Comparison of ENCODE assay signal across 13 cellular contexts in genomic region chr4:184451726-184452125, GRCh38. TPM values are rescaled to one million over a fixed set of nuclear protein-coding genes. Genes with fewer than 3 reads are reported as not detected.
A peak's percentile ranks its signal among the peaks of the same experiment; 100 is the strongest.
DNase-seq lines count a peak whose midpoint lies in the region; ATAC-seq and TF ChIP-seq lines count a peak whose summit lies in the region.
"Had no signal": no experiment of that assay in that cellular context is flagged by ENCODE, and none has a peak within 500 bp of the region (broad histone marks: within the 10 kb centered on the region; RNA-seq: fewer than 3 reads in every experiment).

No MANE protein-coding gene starts in this region.

- no peaks in the 10 kb centered on the region for H3K9me3 Mint-ChIP-seq in activated naive CD8-positive, alpha-beta T cell (ENCODE audit: low read depth)
- H3K9me3 Mint-ChIP-seq in activated naive CD8-positive, alpha-beta T cell treated with anti-CD3 and anti-CD28 coated beads, Interleukin-2, amount 50 U/mL, for 24 hours: no peaks in the 10 kb centered on the region
- H3K9me3 Mint-ChIP-seq: neural progenitor cell had no signal

- peak overlapping the region; percentile 22 for H3K27ac Mint-ChIP-seq in activated naive CD8-positive, alpha-beta T cell
- no peak overlapping the region for H3K27ac Mint-ChIP-seq in activated naive CD8-positive, alpha-beta T cell treated with anti-CD3 and anti-CD28 coated beads, Interleukin-2, amount 50 U/mL, for 24 hours
- H3K27ac Mint-ChIP-seq: neural progenitor cell had no signal

- H3K4me3 Mint-ChIP-seq in activated naive CD8-positive, alpha-beta T cell: no peak overlapping the region
- H3K4me3 Mint-ChIP-seq in activated naive CD8-positive, alpha-beta T cell treated with anti-CD3 and anti-CD28 coated beads, Interleukin-2, amount 50 U/mL, for 24 hours: no peak overlapping the region
- H3K4me3 Mint-ChIP-seq: neural progenitor cell had no signal

- no peak for TF ChIP-seq POLR2A in upper lobe of left lung (IDR thresholded peaks at IDR 0.05)

- no peaks in the 10 kb centered on the region for H3K9me3 ChIP-seq in upper lobe of left lung
- no peaks in the 10 kb centered on the region for H3K9me3 ChIP-seq in effector memory CD4-positive, alpha-beta T cell (ENCODE audit: control insufficient read depth, low read length)
- H3K9me3 ChIP-seq: HAP-1 had no signal

- TF ChIP-seq EP300 in upper lobe of left lung (IDR thresholded peaks at IDR 0.05): no peak

- H3K4me1 ChIP-seq in upper lobe of left lung: peaks cover 69 to 73% (median 70%) of the 10 kb centered on the region in 4 donors
- H3K4me1 ChIP-seq in effector memory CD4-positive, alpha-beta T cell (ENCODE audit: control insufficient read depth, insufficient read depth, low read length, poor library complexity, severe bottlenecking): peaks cover 12% of the 10 kb centered on the region

- peak overlapping the region; percentile 26 to 55 (median 45) for H3K27ac ChIP-seq in upper lobe of left lung
- no peak overlapping the region for H3K27ac ChIP-seq in effector memory CD4-positive, alpha-beta T cell (ENCODE audit: insufficient read depth, low read length, poor library complexity, severe bottlenecking)
- H3K27ac ChIP-seq: neural progenitor cell had no signal

- H3K36me3 Mint-ChIP-seq in activated naive CD8-positive, alpha-beta T cell: peaks cover 4% of the 10 kb centered on the region
- H3K36me3 Mint-ChIP-seq in activated naive CD8-positive, alpha-beta T cell treated with anti-CD3 and anti-CD28 coated beads, Interleukin-2, amount 50 U/mL, for 24 hours (ENCODE audit: low read depth): peaks cover 15% of the 10 kb centered on the region

- H3K36me3 ChIP-seq in upper lobe of left lung: peaks cover 0 to 12% (median 1%) of the 10 kb centered on the region in 4 donors
- H3K36me3 ChIP-seq in effector memory CD4-positive, alpha-beta T cell (ENCODE audit: control insufficient read depth, insufficient read depth, low read length): no peaks in the 10 kb centered on the region
- H3K36me3 ChIP-seq: HAP-1, neural progenitor cell had no signal

- H3K27me3 ChIP-seq in upper lobe of left lung: no peaks in the 10 kb centered on the region
- no peaks in the 10 kb centered on the region for H3K27me3 ChIP-seq in effector memory CD4-positive, alpha-beta T cell (replicated peaks; ENCODE audit: control insufficient read depth, insufficient read depth, low read length, poor library complexity, severe bottlenecking)
- H3K27me3 ChIP-seq: neural progenitor cell had no signal

- no peaks in the 10 kb centered on the region for H3K27me3 Mint-ChIP-seq in activated naive CD8-positive, alpha-beta T cell
- H3K27me3 Mint-ChIP-seq in activated naive CD8-positive, alpha-beta T cell treated with anti-CD3 and anti-CD28 coated beads, Interleukin-2, amount 50 U/mL, for 24 hours: no peaks in the 10 kb centered on the region

- no peak for ATAC-seq in activated naive CD8-positive, alpha-beta T cell treated with anti-CD3 and anti-CD28 coated beads, Interleukin-2, amount 50 U/mL, for 24 hours
- ATAC-seq in upper lobe of left lung (ENCODE audit: low FRiP score in 2 of 2): no peak

- TF ChIP-seq CTCF in upper lobe of left lung (IDR thresholded peaks at IDR 0.05): no peak

- peaks cover 87% of the 10 kb centered on the region for H3K4me1 Mint-ChIP-seq in activated naive CD8-positive, alpha-beta T cell (ENCODE audit: low read depth)
- H3K4me1 Mint-ChIP-seq in activated naive CD8-positive, alpha-beta T cell treated with anti-CD3 and anti-CD28 coated beads, Interleukin-2, amount 50 U/mL, for 24 hours: peaks cover 83% of the 10 kb centered on the region

- DNase-seq in activated naive CD8-positive, alpha-beta T cell treated with anti-CD3 and anti-CD28 coated beads, Interleukin-2, amount 50 U/mL, for 24 hours: no peak
- peak; percentile 94 for DNase-seq in OCI-M1 (lab: John Stamatoyannopoulos, UW)
- DNase-seq in dermis blood vessel endothelial cell: peak; percentile 4
- no peak for DNase-seq in upper lobe of left lung
- DNase-seq in AG20443 (ENCODE audit: low spot score): no peak
- no peak for DNase-seq in effector memory CD4-positive, alpha-beta T cell
- DNase-seq in NAMALWA (ENCODE audit: low spot score): no peak
- DNase-seq: NCI-H2107; NK-92 treated with Interleukin-12 subunit alpha and Interleukin-12 subunit beta, amount 100 ng/mL, for 24 hours; SW 1271 had no signal

- no peak overlapping the region for H3K4me3 ChIP-seq in upper lobe of left lung
- H3K4me3 ChIP-seq in effector memory CD4-positive, alpha-beta T cell (ENCODE audit: insufficient read depth, low read depth, low read length, poor library complexity, severe bottlenecking): no peak overlapping the region
- H3K4me3 ChIP-seq: HAP-1, neural progenitor cell had no signal

RNA-seq across cellular contexts. Expression of gene IRF2, which starts 22.6 kb away (rescaled TPM):
- total RNA-seq in dermis blood vessel endothelial cell (27.4 and 31.8 TPM in 2 replicates), upper lobe of left lung (10 to 100 TPM; 25.5 to 46.1 (median 41.7) TPM)

Comparison
In these comparisons a context has a peak if more than half of its experiments do, and no peak if none do; other contexts are left out.
1. DNase-seq: peak in OCI-M1 (single experiment) and dermis blood vessel endothelial cell (single experiment); none in activated naive CD8-positive, alpha-beta T cell treated with anti-CD3 and anti-CD28 coated beads, Interleukin-2, amount 50 U/mL, for 24 hours (single experiment), upper lobe of left lung (0 of 2), AG20443 (single experiment), effector memory CD4-positive, alpha-beta T cell (0 of 3) and NAMALWA (single experiment).